ENCODE assay signal across 10 cellular contexts in the genomic region with DNA sequence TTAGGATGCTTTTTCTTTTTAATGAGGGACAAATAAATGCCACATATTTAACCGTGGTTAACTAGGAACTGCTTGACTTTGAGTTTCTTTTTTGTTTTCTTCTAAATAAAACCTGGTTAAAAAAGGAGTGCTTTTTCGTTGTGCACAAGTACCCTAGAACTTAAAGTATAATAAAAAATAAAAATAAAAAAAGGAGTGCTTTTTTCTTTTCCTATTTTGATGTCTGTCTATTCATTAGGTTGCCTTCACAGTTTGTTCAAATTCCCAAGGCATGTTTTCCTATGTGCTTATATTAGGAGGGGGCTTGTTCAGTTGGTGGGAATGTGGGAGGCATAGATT. TPM values are rescaled to one million over a fixed set of nuclear protein-coding genes. Genes with fewer than 3 reads are reported as not detected.
A peak's percentile ranks its signal among the peaks of the same experiment; 100 is the strongest.
DNase-seq lines count a peak whose midpoint lies in the region; ATAC-seq and TF ChIP-seq lines count a peak whose summit lies in the region.
"Had no signal": no experiment of that assay in that cellular context is flagged by ENCODE, and none has a peak within 500 bp of the region (broad histone marks: within the 10 kb centered on the region; RNA-seq: fewer than 3 reads in every experiment).

No MANE protein-coding gene starts in this region.

- TF ChIP-seq CTCF in heart right ventricle (IDR thresholded peaks at IDR 0.05) (no peak), colonic mucosa (IDR thresholded peaks at IDR 0.05) (no peak), uterus (IDR thresholded peaks at IDR 0.05) (no peak)

- peak overlapping the region in 8 of 10 donors; percentile 10 to 97 (median 16) for H3K4me3 ChIP-seq in heart right ventricle
- peak overlapping the region; percentile 2 for H3K4me3 ChIP-seq in colonic mucosa
- H3K4me3 ChIP-seq in mucosa of stomach (ENCODE audit: low read length), result peak overlapping the region; percentile 94
- peak overlapping the region; percentile 71 to 95 for H3K4me3 ChIP-seq in uterus

- intact Hi-C loops in heart right ventricle (cut with DNase I), result loop anchor here in 7 of 10 donors (5.0 to 10.0 kb wide), 17 partner anchors 122 to 695 kb away; a partner anchor contains a TSS
- intact Hi-C loops in Right ventricle myocardium superior (cut with DNase I), result loop anchor here (10.0 kb wide), 3 partner anchors 122 to 662 kb away; a partner anchor contains a TSS
- intact Hi-C loops in colonic mucosa (cut with DNase I), result loop anchor here (5.0 to 10.0 kb wide), 3 partner anchors 55 to 640 kb away; no protein-coding TSS in a partner anchor
- intact Hi-C loops in uterus (cut with DNase I; ENCODE audit: low total_unique reads), result loop anchor here (10.0 kb wide), 2 partner anchors 312 to 502 kb away; a partner anchor contains a TSS

- 34 to 37% methylated on average over 2 of the region's 2 CpGs for WGBS in heart right ventricle, 2 donors

- DNase-seq in heart right ventricle (no peak), Right ventricle myocardium superior (no peak), colonic mucosa (no peak), uterus (no peak), GM19240 (ENCODE audit: insufficient read length, low spot score) (no peak)
- DNase-seq: activated CD8-positive, alpha-beta memory T cell treated with anti-CD3 and anti-CD28 coated beads, Interleukin-2, amount 50 U/mL, for 48 hours; CD4-positive, alpha-beta memory T cell had no signal

- H3K9me3 ChIP-seq in heart right ventricle (no peaks in the 10 kb centered on the region), colonic mucosa (no peaks in the 10 kb centered on the region), mucosa of stomach (ENCODE audit: control insufficient read depth, low read length) (no peaks in the 10 kb centered on the region), uterus (no peaks in the 10 kb centered on the region)

- ATAC-seq in heart right ventricle (no peak), Right ventricle myocardium superior (ENCODE audit: poor library complexity) (no peak), GM18520 (IDR thresholded peaks at IDR 0.05; ENCODE audit: unreplicated experiment) (no peak), GM21723 (IDR thresholded peaks at IDR 0.05; ENCODE audit: unreplicated experiment) (no peak)

- no peaks in the 10 kb centered on the region for H3K27me3 ChIP-seq in heart right ventricle
- no peaks in the 10 kb centered on the region for H3K27me3 ChIP-seq in colonic mucosa
- no peaks in the 10 kb centered on the region for H3K27me3 ChIP-seq in mucosa of stomach (ENCODE audit: control insufficient read depth, insufficient read depth, low read length)
- no peaks in the 10 kb centered on the region for H3K27me3 ChIP-seq in uterus

- H3K36me3 ChIP-seq in heart right ventricle, result peaks cover 0 to 57% (median 0%) of the 10 kb centered on the region in 9 donors
- H3K36me3 ChIP-seq in colonic mucosa, result peaks cover 6% of the 10 kb centered on the region
- peaks cover 14% of the 10 kb centered on the region for H3K36me3 ChIP-seq in mucosa of stomach (ENCODE audit: control insufficient read depth, insufficient read depth, low read length)
- no peaks in the 10 kb centered on the region for H3K36me3 ChIP-seq in uterus

- peak overlapping the region in 8 of 10 donors; percentile 2 to 100 (median 82) for H3K27ac ChIP-seq in heart right ventricle
- H3K27ac ChIP-seq in colonic mucosa, result peak overlapping the region; percentile 35
- peak overlapping the region; percentile 99 to 100 for H3K27ac ChIP-seq in uterus

- no peak for TF ChIP-seq POLR2A in uterus (IDR thresholded peaks at IDR 0.05)

- H3K4me1 ChIP-seq in heart right ventricle (peaks cover 26 to 70% (median 62%) of the 10 kb centered on the region in 9 donors), colonic mucosa (peaks cover 9% of the 10 kb centered on the region), mucosa of stomach (ENCODE audit: control insufficient read depth, insufficient read depth, low read length) (peaks cover 49% of the 10 kb centered on the region), uterus (peaks cover 2 to 33% of the 10 kb centered on the region in 2 donors)

- H3K9ac ChIP-seq in colonic mucosa (ENCODE audit: low read depth in 2 of 2, low read length in 2 of 2) (peak overlapping the region in 1 of 2 donors; percentile 100), mucosa of stomach (ENCODE audit: low read length) (peak overlapping the region; percentile 98)

RNA-seq across cellular contexts. Expression of a gene that starts 4.4 kb away (rescaled TPM):
- 100 to 1,000 TPM in 1 of 10 donors, 10 to 100 TPM in 9; 29.7 to 182 (median 60.3) TPM for total RNA-seq in heart right ventricle
- polyA plus RNA-seq in heart right ventricle, result 10 to 100 TPM; 16.5 to 24.0 TPM
- 45.7 TPM for total RNA-seq in Right ventricle myocardium superior
- total RNA-seq in colonic mucosa, result 100 to 1,000 TPM in 1 of 2 donors, 10 to 100 TPM in 1; 74.2 to 142 TPM
- total RNA-seq in uterus, result 100 to 1,000 TPM in 1 of 4 donors, 10 to 100 TPM in 3; 39.8 to 134 (median 58.7) TPM

Comparison
In these comparisons a context has a peak if more than half of its experiments do, and no peak if none do; other contexts are left out.
1. H3K27ac ChIP-seq: peak in every context shown above with its lines; median percentile 100 in uterus; 82 in heart right ventricle; 35 in colonic mucosa.
2. H3K4me3 ChIP-seq: peak in every context shown above with its lines; median percentile 94 in mucosa of stomach; 83 in uterus; 16 in heart right ventricle; 2 in colonic mucosa.